ENCODE assay signal across 10 cellular contexts in genomic region chr1:202162049-202162417, GRCh38. TPM values are rescaled to one million over a fixed set of nuclear protein-coding genes. Genes with fewer than 3 reads are reported as not detected.
DNase-seq lines count a peak whose midpoint lies in the region; ATAC-seq and TF ChIP-seq lines count a peak whose summit lies in the region.
"Had no signal": no experiment of that assay in that cellular context is flagged by ENCODE, and none has a peak within 500 bp of the region (broad histone marks: within the 10 kb centered on the region; RNA-seq: fewer than 3 reads in every experiment).

No MANE protein-coding gene starts in this region.

- 0 out of 2 replicates have a peak, but pooled peaks cover 2% of the 10 kb centered on the region for H3F3A ChIP-seq in GM23338 (replicated peaks; ENCODE audit: low read depth)

- H3K9me2 ChIP-seq in GM23338 (ENCODE audit: insufficient read depth) = no peaks in the 10 kb centered on the region

- no peaks in the 10 kb centered on the region for H3K27me3 ChIP-seq in GM23338 (ENCODE audit: insufficient read depth)

- H2AFZ ChIP-seq in GM23338 = peak overlapping the region; percentile 74; the same call in 1 of the 2 replicates

- H3K36me3 ChIP-seq in GM23338 (ENCODE audit: insufficient read depth) = no peaks in the 10 kb centered on the region

- no peaks in the 10 kb centered on the region for H4K20me1 ChIP-seq in GM23338 (replicated peaks; ENCODE audit: insufficient read depth)

- H3K4me1 ChIP-seq in GM23338 (ENCODE audit: insufficient read depth) = peaks cover 14% of the 10 kb centered on the region

- TF ChIP-seq CTCF in GM23338 (conservative IDR thresholded peaks at IDR 0.05; ENCODE audit: low read depth in 2 of 2) = no peak

- H3K27ac Mint-ChIP-seq in GM23338 = no peak overlapping the region
- peak overlapping the region; percentile 98 for H3K27ac Mint-ChIP-seq in T-helper 2 cell treated with Interferon-gamma antibody and Interleukin-4, amounts not matched to agents 5 μg/mL and 100 μg/mL, for 36 hours
- H3K27ac Mint-ChIP-seq in central memory CD8-positive, alpha-beta T cell (ENCODE audit: low read depth) = peak overlapping the region; percentile 100
- H3K27ac Mint-ChIP-seq in stimulated activated memory B cell treated with anti-CD40 and anti-IgM and Interleukin-4, amounts not matched to agents 10 μg/mL and 1 μg/mL and 100 μg/mL, for 72 hours = peak overlapping the region; percentile 91

- H3K27ac ChIP-seq in GM23338 (ENCODE audit: low read depth) = no peak overlapping the region

- H3K4me1 Mint-ChIP-seq in GM23338 = peaks cover 59% of the 10 kb centered on the region
- H3K4me1 Mint-ChIP-seq in T-helper 2 cell treated with Interferon-gamma antibody and Interleukin-4, amounts not matched to agents 5 μg/mL and 100 μg/mL, for 36 hours (ENCODE audit: low read depth) = peaks cover 67% of the 10 kb centered on the region
- peaks cover 78% of the 10 kb centered on the region for H3K4me1 Mint-ChIP-seq in central memory CD8-positive, alpha-beta T cell
- H3K4me1 Mint-ChIP-seq in stimulated activated memory B cell treated with anti-CD40 and anti-IgM and Interleukin-4, amounts not matched to agents 10 μg/mL and 1 μg/mL and 100 μg/mL, for 72 hours = peaks cover 73% of the 10 kb centered on the region

- no peak overlapping the region for H3K4me3 ChIP-seq in GM23338

- peaks cover 17% of the 10 kb centered on the region for H3K27me3 Mint-ChIP-seq in GM23338 (ENCODE audit: insufficient read depth, low read depth, poor library complexity)
- H3K27me3 Mint-ChIP-seq in T-helper 2 cell treated with Interferon-gamma antibody and Interleukin-4, amounts not matched to agents 5 μg/mL and 100 μg/mL, for 36 hours (ENCODE audit: low read depth) = no peaks in the 10 kb centered on the region
- H3K27me3 Mint-ChIP-seq in central memory CD8-positive, alpha-beta T cell = no peaks in the 10 kb centered on the region
- peaks cover 5% of the 10 kb centered on the region for H3K27me3 Mint-ChIP-seq in stimulated activated memory B cell treated with anti-CD40 and anti-IgM and Interleukin-4, amounts not matched to agents 10 μg/mL and 1 μg/mL and 100 μg/mL, for 72 hours

- no peak overlapping the region for H3K4me2 ChIP-seq in GM23338

- no peaks in the 10 kb centered on the region for H3K36me3 Mint-ChIP-seq in GM23338 (ENCODE audit: low read depth)
- H3K36me3 Mint-ChIP-seq in T-helper 2 cell treated with Interferon-gamma antibody and Interleukin-4, amounts not matched to agents 5 μg/mL and 100 μg/mL, for 36 hours (ENCODE audit: low read depth) = peaks cover 30% of the 10 kb centered on the region
- peaks cover 29% of the 10 kb centered on the region for H3K36me3 Mint-ChIP-seq in central memory CD8-positive, alpha-beta T cell (ENCODE audit: insufficient read depth)
- peaks cover 12% of the 10 kb centered on the region for H3K36me3 Mint-ChIP-seq in stimulated activated memory B cell treated with anti-CD40 and anti-IgM and Interleukin-4, amounts not matched to agents 10 μg/mL and 1 μg/mL and 100 μg/mL, for 72 hours

- no peaks in the 10 kb centered on the region for H3K79me2 ChIP-seq in GM23338 (replicated peaks; ENCODE audit: insufficient read depth)

- no peak for ATAC-seq in GM23338
- no peak for ATAC-seq in central memory CD8-positive, alpha-beta T cell (replicated peaks; ENCODE audit: extremely low read depth, poor library complexity, severe bottlenecking)
- peak; percentile 61 for ATAC-seq in stimulated activated memory B cell treated with anti-CD40 and anti-IgM and Interleukin-4, amounts not matched to agents 10 μg/mL and 1 μg/mL and 100 μg/mL, for 72 hours
- no peak for ATAC-seq in GM21526 (IDR thresholded peaks at IDR 0.05; ENCODE audit: low FRiP score, unreplicated experiment)
- ATAC-seq in HG03025 (IDR thresholded peaks at IDR 0.05; ENCODE audit: low FRiP score, unreplicated experiment) = no peak
- ATAC-seq in GM19467 (IDR thresholded peaks at IDR 0.05; ENCODE audit: unreplicated experiment) = no peak

- peaks cover 3% of the 10 kb centered on the region; the same call in 1 of the 3 replicates for H3K9me3 Mint-ChIP-seq in GM23338
- no peaks in the 10 kb centered on the region for H3K9me3 Mint-ChIP-seq in T-helper 2 cell treated with Interferon-gamma antibody and Interleukin-4, amounts not matched to agents 5 μg/mL and 100 μg/mL, for 36 hours
- no peaks in the 10 kb centered on the region for H3K9me3 Mint-ChIP-seq in central memory CD8-positive, alpha-beta T cell
- H3K9me3 Mint-ChIP-seq in stimulated activated memory B cell treated with anti-CD40 and anti-IgM and Interleukin-4, amounts not matched to agents 10 μg/mL and 1 μg/mL and 100 μg/mL, for 72 hours = no peaks in the 10 kb centered on the region

- DNase-seq in GM23338 (ENCODE audit: low spot score) = no peak
- DNase-seq in T-helper 2 cell treated with Interferon-gamma antibody and Interleukin-4, amounts not matched to agents 5 μg/mL and 100 μg/mL, for 36 hours (ENCODE audit: low spot score) = peak; percentile 72
- DNase-seq in central memory CD8-positive, alpha-beta T cell (ENCODE audit: low spot score in 2 of 2) = no peak
- DNase-seq in DMS 273 (lab: John Stamatoyannopoulos, UW; ENCODE audit: unreplicated experiment) = no peak
- DNase-seq: NCI-H1048 had no signal

- H3K4me3 Mint-ChIP-seq in GM23338 = no peak overlapping the region
- H3K4me3 Mint-ChIP-seq in T-helper 2 cell treated with Interferon-gamma antibody and Interleukin-4, amounts not matched to agents 5 μg/mL and 100 μg/mL, for 36 hours = peak overlapping the region; percentile 100
- peak overlapping the region; percentile 92 for H3K4me3 Mint-ChIP-seq in central memory CD8-positive, alpha-beta T cell
- peak overlapping the region; percentile 25 for H3K4me3 Mint-ChIP-seq in stimulated activated memory B cell treated with anti-CD40 and anti-IgM and Interleukin-4, amounts not matched to agents 10 μg/mL and 1 μg/mL and 100 μg/mL, for 72 hours

RNA-seq across cellular contexts. Expression of gene PTPN7, which starts 1.6 kb away (rescaled TPM):
- 0.12 TPM in 1 of 2 replicates, not detected in the other for total RNA-seq in GM23338 (2014; rRNA removed; shearing (Covaris generic))
- 0.33 TPM in 1 of 2 replicates, not detected in the other for polyA plus RNA-seq in GM23338 (2016; fragmentation: Nextera tagmentation; extraction: Ambion mirVana)
- total RNA-seq: renal cortical epithelial cell had no signal

RNA-seq across cellular contexts. Expression of gene ARL8A, which starts 17.5 kb away (rescaled TPM):
- total RNA-seq in GM23338 (2014; rRNA removed; shearing (Covaris generic)) = 29.7 and 30.3 TPM in 2 replicates
- polyA plus RNA-seq in GM23338 (2016; fragmentation: Nextera tagmentation; extraction: Ambion mirVana) = 28.5 and 32.7 TPM in 2 replicates

RNA-seq across cellular contexts. Expression of gene LGR6, which starts 31.6 kb away (rescaled TPM):
- 0.58 and 0.66 TPM in 2 replicates for total RNA-seq in GM23338 (2014; rRNA removed; shearing (Covaris generic))
- 0.89 and 0.96 TPM in 2 replicates for polyA plus RNA-seq in GM23338 (2016; fragmentation: Nextera tagmentation; extraction: Ambion mirVana)

RNA-seq across cellular contexts. Expression of gene GPR37L1, which starts 39.3 kb away (rescaled TPM):
- total RNA-seq in GM23338 (2014; rRNA removed; shearing (Covaris generic)) = 0.21 TPM in 1 of 2 replicates, not detected in the other
- 0.08 and 0.19 TPM in 2 replicates for polyA plus RNA-seq in GM23338 (2016; fragmentation: Nextera tagmentation; extraction: Ambion mirVana)
